ENCODE assay signal across 27 cellular contexts in the genomic region with DNA sequence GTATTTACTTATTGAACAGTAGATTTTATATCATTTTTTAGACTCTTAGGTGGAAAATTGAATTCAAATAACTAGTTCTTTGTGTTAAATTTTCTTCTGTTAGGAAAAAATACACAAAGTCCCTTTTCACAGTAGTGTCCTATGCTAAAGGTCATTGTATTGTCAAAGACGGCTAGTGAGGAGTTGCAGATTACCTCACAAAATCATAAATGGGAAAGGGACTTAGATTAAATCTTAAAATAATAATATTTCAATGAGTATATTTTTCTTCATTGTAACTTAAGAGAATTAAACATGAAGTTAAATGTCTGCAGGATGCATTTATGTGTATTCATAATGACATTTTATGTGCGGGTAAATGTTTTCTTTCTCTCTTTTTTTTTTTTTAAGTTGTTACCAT.
"Had no signal": no experiment of that assay in that cellular context is flagged by ENCODE, and none has a peak within 500 bp of the region (broad histone marks: within the 10 kb centered on the region; RNA-seq: fewer than 3 reads in every experiment).

No MANE protein-coding gene starts in this region.

- FAIRE-seq: keratinocyte, small intestine, urothelium cell line had no signal

- H3K27me3 Mint-ChIP-seq: naive B cell; natural killer cell treated with Interleukin-12 subunit alpha and Interleukin-12 subunit beta and Interleukin-15 and Interleukin-18, amount 100 ng/mL, for 72 hours; stimulated activated naive CD8-positive, alpha-beta T cell treated with anti-CD3 and anti-CD28 coated beads, Interleukin-15, Interleukin-2, amounts not matched to agents 100 ng/mL and 50 ng/mL, for 24 hours had no signal

- H3K4me1 ChIP-seq: prostate gland, sigmoid colon, spleen, suprapubic skin, tibial artery, upper lobe of right lung had no signal

- H3K4me1 Mint-ChIP-seq: stimulated activated effector memory CD8-positive, alpha-beta T cell treated with anti-CD3 and anti-CD28 coated beads, Interleukin-12 subunit alpha, Interleukin-12 subunit beta, amount 100 ng/mL, for 72 hours had no signal

- ATAC-seq: natural killer cell treated with Interleukin-12 subunit alpha and Interleukin-12 subunit beta and Interleukin-15 and Interleukin-18, amount 100 ng/mL, for 72 hours; right cardiac atrium; stimulated activated effector memory CD8-positive, alpha-beta T cell treated with anti-CD3 and anti-CD28 coated beads, Interleukin-12 subunit alpha, Interleukin-12 subunit beta, amount 100 ng/mL, for 72 hours; upper lobe of right lung had no signal

- H3K27ac Mint-ChIP-seq: mesothelial cell of epicardium; naive B cell; natural killer cell treated with Interleukin-12 subunit alpha and Interleukin-12 subunit beta and Interleukin-15 and Interleukin-18, amount 100 ng/mL, for 72 hours; stimulated activated effector memory CD8-positive, alpha-beta T cell treated with anti-CD3 and anti-CD28 coated beads, Interleukin-12 subunit alpha, Interleukin-12 subunit beta, amount 100 ng/mL, for 72 hours; stimulated activated naive CD8-positive, alpha-beta T cell treated with anti-CD3 and anti-CD28 coated beads, Interleukin-15, Interleukin-2, amounts not matched to agents 100 ng/mL and 50 ng/mL, for 24 hours had no signal

- H3K4me3 ChIP-seq: left ventricle myocardium inferior, lung, ovary, prostate gland, sigmoid colon, spleen, suprapubic skin, thoracic aorta, tibial artery, upper lobe of right lung had no signal

- H3K4me3 Mint-ChIP-seq: mesothelial cell of epicardium; naive B cell; natural killer cell treated with Interleukin-12 subunit alpha and Interleukin-12 subunit beta and Interleukin-15 and Interleukin-18, amount 100 ng/mL, for 72 hours; stimulated activated effector memory CD8-positive, alpha-beta T cell treated with anti-CD3 and anti-CD28 coated beads, Interleukin-12 subunit alpha, Interleukin-12 subunit beta, amount 100 ng/mL, for 72 hours; stimulated activated naive CD8-positive, alpha-beta T cell treated with anti-CD3 and anti-CD28 coated beads, Interleukin-15, Interleukin-2, amounts not matched to agents 100 ng/mL and 50 ng/mL, for 24 hours had no signal

- H3K36me3 Mint-ChIP-seq: natural killer cell treated with Interleukin-12 subunit alpha and Interleukin-12 subunit beta and Interleukin-15 and Interleukin-18, amount 100 ng/mL, for 72 hours had no signal

- H3K36me3 ChIP-seq: ovary, prostate gland, thoracic aorta had no signal

- H3K9me3 Mint-ChIP-seq: mesothelial cell of epicardium; naive B cell; natural killer cell treated with Interleukin-12 subunit alpha and Interleukin-12 subunit beta and Interleukin-15 and Interleukin-18, amount 100 ng/mL, for 72 hours; stimulated activated effector memory CD8-positive, alpha-beta T cell treated with anti-CD3 and anti-CD28 coated beads, Interleukin-12 subunit alpha, Interleukin-12 subunit beta, amount 100 ng/mL, for 72 hours; stimulated activated naive CD8-positive, alpha-beta T cell treated with anti-CD3 and anti-CD28 coated beads, Interleukin-15, Interleukin-2, amounts not matched to agents 100 ng/mL and 50 ng/mL, for 24 hours had no signal

- H3K27ac ChIP-seq: left ventricle myocardium inferior, ovary, prostate gland, sigmoid colon, spleen, suprapubic skin, thoracic aorta, tibial artery, upper lobe of right lung had no signal

- H3K27me3 ChIP-seq: ovary, sigmoid colon, spleen, suprapubic skin, tibial artery, upper lobe of right lung had no signal

- H3K9me3 ChIP-seq: left ventricle myocardium inferior, ovary, prostate gland, sigmoid colon, spleen, suprapubic skin, thoracic aorta, tibial artery, upper lobe of right lung had no signal

- DNase-seq: hippocampal formation; kidney glomerular epithelial cell; left ventricle myocardium inferior; mesendoderm; naive B cell; ovary; posterior cingulate gyrus; retina; right cardiac atrium; sigmoid colon; small intestine; spleen; stimulated activated CD4-positive, alpha-beta T cell treated with anti-CD3 and anti-CD28 coated beads, Interleukin-4, amount 100 ng/mL, for 24 hours; stimulated activated naive CD4-positive, alpha-beta T cell; tibial artery; trophoblast cell; upper lobe of right lung had no signal
